In genomic region chr5:132180134-132180745, GRCh38 we compare ENCODE assay signal across 8 cellular contexts. TPM values are rescaled to one million over a fixed set of nuclear protein-coding genes. Genes with fewer than 3 reads are reported as not detected.
DNase-seq lines count a peak whose midpoint lies in the region; ATAC-seq and TF ChIP-seq lines count a peak whose summit lies in the region.

No MANE protein-coding gene starts in this region.

- H3K27ac Mint-ChIP-seq in Caco-2 (ENCODE audit: unreplicated experiment) (no peak overlapping the region), H9 (no peak overlapping the region)

- no peak overlapping the region for H2BK15ac ChIP-seq in H9 (ENCODE audit: low read depth, low read length)

- H3K4me1 ChIP-seq in Caco-2 (peaks cover 3% of the 10 kb centered on the region; the same call in 1 of the 2 replicates), H9 (ENCODE audit: insufficient read depth, low read length) (no peaks in the 10 kb centered on the region), PC-3 (ENCODE audit: insufficient read depth, low read length) (0 out of 2 replicates have a peak, but pooled peaks cover 4% of the 10 kb centered on the region), lung (ENCODE audit: control insufficient read depth in 2 of 2, insufficient read depth in 2 of 2, low read length in 2 of 2) (peaks cover 0 to 6% of the 10 kb centered on the region in 2 donors), ovary (ENCODE audit: insufficient read depth) (no peaks in the 10 kb centered on the region)

- peak in 1 of 2 experiments; percentile 49 for DNase-seq in Caco-2
- no peak for DNase-seq in H9
- peak; percentile 69 for DNase-seq in PC-3
- peak; percentile 72 for DNase-seq in dedifferentiated amniotic fluid mesenchymal stem cell (ENCODE audit: extremely low spot score)
- DNase-seq in lung (ENCODE audit: low spot score), result no peak
- DNase-seq in ovary, result no peak
- DNase-seq in COLO668 (lab: John Stamatoyannopoulos, UW; ENCODE audit: unreplicated experiment), result no peak

- H3K14ac ChIP-seq in H9 (ENCODE audit: insufficient read depth, low read length), result no peak overlapping the region

- peak; percentile 48 for ATAC-seq in PC-3
- ATAC-seq in lung (ENCODE audit: insufficient read depth, low FRiP score), result peak; percentile 66
- no peak for ATAC-seq in HG02571 (IDR thresholded peaks at IDR 0.05; ENCODE audit: unreplicated experiment)

- no peak overlapping the region for H2AFZ ChIP-seq in H9 (ENCODE audit: low read length)
- H2AFZ ChIP-seq in PC-3 (ENCODE audit: low read length), result peak overlapping the region; percentile 55; the same call in 1 of the 2 replicates

- BruUV-seq in Caco-2 (replicated peaks; lab: Mats Ljungman, UMichigan) (no TSS peak), PC-3 (replicated peaks; lab: Mats Ljungman, UMichigan) (no TSS peak)

- no peaks in the 10 kb centered on the region for H3K9me2 ChIP-seq in PC-3 (replicated peaks; ENCODE audit: low read length)

- no peak overlapping the region for H2BK5ac ChIP-seq in H9 (ENCODE audit: insufficient read length, low read length)

- no peak overlapping the region for H2BK12ac ChIP-seq in H9 (ENCODE audit: insufficient read length, low read depth, low read length)

- H3K27me3 Mint-ChIP-seq in Caco-2 (ENCODE audit: insufficient read depth, unreplicated experiment) (no peaks in the 10 kb centered on the region), H9 (ENCODE audit: low read depth) (peaks cover 4% of the 10 kb centered on the region; the same call in 1 of the 2 replicates)

- H3K9me3 ChIP-seq in Caco-2 (no peaks in the 10 kb centered on the region), H9 (ENCODE audit: control insufficient read depth, low read depth, low read length) (no peaks in the 10 kb centered on the region), PC-3 (ENCODE audit: low read length) (no peaks in the 10 kb centered on the region), lung (ENCODE audit: control insufficient read depth in 2 of 2, insufficient read depth in 1 of 2, low read length in 1 of 2) (no peaks in the 10 kb centered on the region), ovary (no peaks in the 10 kb centered on the region)

- no peak overlapping the region for H4K5ac ChIP-seq in H9 (ENCODE audit: insufficient read length, low read depth, low read length)

- H2BK20ac ChIP-seq in H9 (ENCODE audit: low read depth, low read length, poor library complexity, severe bottlenecking), result no peak overlapping the region

- H3K23ac ChIP-seq in H9 (ENCODE audit: insufficient read length, low read depth, low read length), result no peak overlapping the region

- no peaks in the 10 kb centered on the region for H3K79me1 ChIP-seq in H9 (ENCODE audit: insufficient read depth, low read depth, low read length, poor library complexity, severe bottlenecking)

- H3K9ac ChIP-seq in H9 (ENCODE audit: extremely low read depth, insufficient read length, low read length) (no peak overlapping the region), PC-3 (ENCODE audit: low read length) (no peak overlapping the region)

- H3K27ac ChIP-seq in H9 (ENCODE audit: insufficient read length, low read depth, low read length), result no peak overlapping the region
- H3K27ac ChIP-seq in PC-3 (ENCODE audit: low read length), result no peak overlapping the region
- no peak overlapping the region for H3K27ac ChIP-seq in lung (ENCODE audit: low read depth in 1 of 2, low read length in 1 of 2)
- H3K27ac ChIP-seq in ovary, result no peak overlapping the region

- H3K4me3 Mint-ChIP-seq in Caco-2 (ENCODE audit: unreplicated experiment), result no peak overlapping the region
- H3K4me3 Mint-ChIP-seq in H9, result no peak overlapping the region; a peak in 1 of 5 replicates

- no peak overlapping the region for H2BK120ac ChIP-seq in H9 (ENCODE audit: low read depth, low read length, poor library complexity, severe bottlenecking)

- no peak overlapping the region for H3K18ac ChIP-seq in H9 (ENCODE audit: insufficient read length, low read depth, low read length)

- no peak overlapping the region for H3K56ac ChIP-seq in H9 (ENCODE audit: insufficient read length, low read depth, low read length)

- no peak overlapping the region for H4K91ac ChIP-seq in H9 (ENCODE audit: insufficient read length, low read depth, low read length)

- H3K4me1 Mint-ChIP-seq in Caco-2 (ENCODE audit: low read depth, unreplicated experiment), result peaks cover 13% of the 10 kb centered on the region
- H3K4me1 Mint-ChIP-seq in H9, result peaks cover 11 to 20% of the 10 kb centered on the region in 2 experiments

- no peaks in the 10 kb centered on the region for H3F3A ChIP-seq in PC-3 (ENCODE audit: low read length, unreplicated experiment)

- H3K27me3 ChIP-seq in Caco-2 (replicated peaks; ENCODE audit: control insufficient read depth, insufficient read depth, low read length) (no peaks in the 10 kb centered on the region), H9 (ENCODE audit: insufficient read depth, low read length) (no peaks in the 10 kb centered on the region), PC-3 (ENCODE audit: low read length) (no peaks in the 10 kb centered on the region), lung (ENCODE audit: control insufficient read depth, insufficient read depth) (no peaks in the 10 kb centered on the region), ovary (no peaks in the 10 kb centered on the region)

- TF ChIP-seq POLR2A in ovary (IDR thresholded peaks at IDR 0.05), result no peak

- H4K8ac ChIP-seq in H9 (replicated peaks; ENCODE audit: insufficient read length, low read depth, low read length), result no peak overlapping the region

- TF ChIP-seq CTCF in Caco-2 (IDR thresholded peaks at IDR 0.05; ENCODE audit: insufficient read depth in 1 of 2, low read depth in 1 of 2, low read length in 1 of 2, severe bottlenecking in 1 of 2, unreplicated experiment in 1 of 2), result peak; percentile 71 to 76
- TF ChIP-seq CTCF in H9 (conservative IDR thresholded peaks at IDR 0.05), result peak; percentile 83
- peak; percentile 78 for TF ChIP-seq CTCF in PC-3 (conservative IDR thresholded peaks at IDR 0.05; ENCODE audit: low read depth, low read length)
- TF ChIP-seq CTCF in lung (IDR thresholded peaks at IDR 0.05; ENCODE audit: control extremely low read depth, extremely low read depth), result no peak
- TF ChIP-seq CTCF in ovary (IDR thresholded peaks at IDR 0.05), result peak in 1 of 3 donors; percentile 44

- H3T11ph ChIP-seq in H9 (ENCODE audit: low read length), result no peak overlapping the region

- POLR2A ChIA-PET in Caco-2 (lab: Charles Lee), result no interaction called here
- POLR2A ChIA-PET in PC-3 (lab: Charles Lee; ENCODE audit: unreplicated experiment), result no interaction called here

- H3K4me2 ChIP-seq in H9 (ENCODE audit: insufficient read depth, insufficient read length, low read length), result no peak overlapping the region
- H3K4me2 ChIP-seq in PC-3 (ENCODE audit: low read length), result no peak overlapping the region

- no peaks in the 10 kb centered on the region for H3K23me2 ChIP-seq in H9 (ENCODE audit: insufficient read length, low read depth, low read length, poor library complexity, severe bottlenecking)

- peaks cover 10% of the 10 kb centered on the region for H3K9me3 Mint-ChIP-seq in Caco-2 (ENCODE audit: unreplicated experiment)
- no peaks in the 10 kb centered on the region; a peak in 1 of 5 replicates for H3K9me3 Mint-ChIP-seq in H9

- no peak for TF ChIP-seq EP300 in ovary (IDR thresholded peaks at IDR 0.05)

- no CpG with 5 or more reads among the region's 8 CpGs for WGBS in H9 (ENCODE audit: extremely low coverage, insufficient read length, low lambda C conversion rate)
- WGBS in lung, 2 donors, result 20 to 24% methylated on average over 8 of the region's 8 CpGs
- 8 to 11% (median 10%) methylated on average over 8 of the region's 8 CpGs for WGBS in ovary, 3 donors

- H2AK5ac ChIP-seq in H9 (ENCODE audit: insufficient read length, low read length), result no peak overlapping the region

- intact Hi-C loops in Caco-2 (cut with micrococcal nuclease; ENCODE audit: unreplicated experiment), result loop anchor here (1.0 to 2.0 kb wide), 4 partner anchors 47 to 136 kb away; partner anchors contain the start of gene P4HA2
- intact Hi-C loops in PC-3 (cut with micrococcal nuclease), result loop anchor here (5.0 kb wide), 1 partner anchor 207 kb away; no protein-coding TSS in a partner anchor
- intact Hi-C loops in ovary (cut with DNase I), result no loop called here

- H3K4ac ChIP-seq in H9 (ENCODE audit: low read depth, low read length), result no peak overlapping the region

- H3K79me2 ChIP-seq in H9 (ENCODE audit: insufficient read depth, low read length) (no peaks in the 10 kb centered on the region), PC-3 (ENCODE audit: low read length) (no peaks in the 10 kb centered on the region)

- no peaks in the 10 kb centered on the region for H3K36me3 ChIP-seq in Caco-2 (ENCODE audit: control insufficient read depth, insufficient read depth, low read length)
- H3K36me3 ChIP-seq in PC-3 (ENCODE audit: low read depth, low read length), result no peaks in the 10 kb centered on the region
- H3K36me3 ChIP-seq in lung (ENCODE audit: control insufficient read depth in 2 of 2, insufficient read depth in 2 of 2, low read length in 2 of 2), result no peaks in the 10 kb centered on the region
- no peaks in the 10 kb centered on the region for H3K36me3 ChIP-seq in ovary

- CTCF ChIA-PET in Caco-2 (lab: Charles Lee), result interaction anchor here (0.7 to 1.2 kb wide), 5 partner anchors 10 to 506 kb away, joined by 3 to 7 read pairs (median 3); no protein-coding TSS in a partner anchor
- CTCF ChIA-PET in PC-3 (lab: Charles Lee), result interaction anchor here (0.5 to 0.7 kb wide), 5 partner anchors 64 to 410 kb away, joined by 3 to 4 read pairs (median 3); no protein-coding TSS in a partner anchor

- H3K4me3 ChIP-seq in Caco-2 (ENCODE audit: low read depth, low read length) (no peak overlapping the region), PC-3 (ENCODE audit: low read length) (no peak overlapping the region), lung (no peak overlapping the region), ovary (no peak overlapping the region)

- no peaks in the 10 kb centered on the region for H3K36me3 Mint-ChIP-seq in Caco-2 (ENCODE audit: insufficient read depth, unreplicated experiment)
- H3K36me3 Mint-ChIP-seq in H9 (ENCODE audit: insufficient read depth in 1 of 3, low read depth in 3 of 3), result no peaks in the 10 kb centered on the region; a peak in 1 of 7 replicates

- H4K20me1 ChIP-seq in H9 (ENCODE audit: control insufficient read depth, insufficient read depth, insufficient read length) (no peaks in the 10 kb centered on the region), PC-3 (ENCODE audit: low read length) (no peaks in the 10 kb centered on the region)

RNA-seq across cellular contexts. Expression of gene P4HA2, which starts 47.4 kb away (rescaled TPM):
- total RNA-seq in Caco-2 (2022), result 41.0 and 42.3 TPM in 2 replicates
- 15.1 and 15.3 TPM in 2 replicates for total RNA-seq in H9 (2021)
- total RNA-seq in PC-3 (2014; rRNA removed), result 38.7 and 43.6 TPM in 2 replicates
- total RNA-seq in lung, result 10 to 100 TPM; 37.8 to 62.3 TPM
- polyA plus RNA-seq in lung, result 10 to 100 TPM; 20.3 to 36.5 TPM
- 10 to 100 TPM in 5 of 7 donors, 1 to 10 TPM in 2; 3.9 to 36.9 (median 15.4) TPM for total RNA-seq in ovary
- 10 to 100 TPM in 1 of 2 donors, 1 to 10 TPM in 1; 4.6 to 25.8 TPM for polyA plus RNA-seq in ovary

Comparison
In these comparisons a context has a peak if more than half of its experiments do, and no peak if none do; other contexts are left out.
1. DNase-seq: peak in PC-3 (single experiment) and dedifferentiated amniotic fluid mesenchymal stem cell (single experiment); none in H9 (single experiment), lung (single experiment), ovary (0 of 5) and COLO668 (single experiment).
2. intact Hi-C loops: an anchor here in Caco-2 (1.0 to 2.0 kb wide) and PC-3 (5.0 kb wide); none called in ovary.